ENCODE assay signal across 35 cellular contexts in the genomic region with DNA sequence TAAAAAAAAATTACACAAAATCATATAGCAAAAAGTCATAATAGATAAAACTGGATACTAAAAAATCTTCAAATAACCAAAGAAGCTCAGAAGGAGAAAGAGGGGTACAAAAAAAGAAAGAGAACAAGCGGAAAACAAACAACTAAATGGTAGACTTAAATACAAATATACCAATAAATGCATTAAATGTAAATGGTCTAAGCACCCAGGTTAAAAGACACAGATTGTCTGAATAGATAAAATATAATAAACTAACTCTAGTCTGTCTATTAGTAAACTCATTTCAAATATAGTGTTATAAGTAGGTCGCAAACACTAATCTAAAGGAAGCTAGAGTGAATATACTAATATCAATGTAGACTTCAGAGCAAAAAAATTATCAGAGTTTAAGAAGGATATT.
"Had no signal": no experiment of that assay in that cellular context is flagged by ENCODE, and none has a peak within 500 bp of the region (broad histone marks: within the 10 kb centered on the region; RNA-seq: fewer than 3 reads in every experiment).

No MANE protein-coding gene starts in this region.

- H3K9ac ChIP-seq: KMS-11 had no signal

- H3K27me3 ChIP-seq: MG63 had no signal

- H3K27ac ChIP-seq: KMS-11 had no signal

- DNase-seq: Karpas-422, Kasumi-1, KG1, MG63, MM.1S, MV-4-11, NCI-H1048, NCI-H1092, NCI-H1092 treated with DMSO at 0.1 percent for 48 hours, NCI-H1105, NCI-H1105 treated with DMSO at 0.1 percent for 48 hours, NCI-H1417, NCI-H1417 treated with DMSO at 0.1 percent for 48 hours, NCI-H1436, NCI-H1436 treated with DMSO at 0.1 percent for 48 hours, NCI-H146, NCI-H1694, NCI-H1694 treated with DMSO at 0.1 percent for 48 hours, NCI-H187, NCI-H187 treated with DMSO at 0.1 percent for 48 hours, NCI-H1930, NCI-H2029, NCI-H2029 treated with DMSO at 0.1 percent for 48 hours, NCI-H2081, NCI-H2081 treated with DMSO at 0.1 percent for 48 hours, NCI-H2107, NCI-H2171, NCI-H2171 treated with DMSO at 0.1 percent for 48 hours, NCI-H2227 treated with DMSO at 0.1 percent for 48 hours, NCI-H226, NCI-H345, NCI-H446, NCI-H446 treated with DMSO at 0.1 percent for 48 hours, NCI-H510A had no signal

- H3K4me3 ChIP-seq: MG63 had no signal

- H3K4me2 ChIP-seq: KMS-11 had no signal

- H3K36me3 ChIP-seq: MG63 had no signal
